Comparison of ENCODE assay signal across 12 cellular contexts in the genomic region with DNA sequence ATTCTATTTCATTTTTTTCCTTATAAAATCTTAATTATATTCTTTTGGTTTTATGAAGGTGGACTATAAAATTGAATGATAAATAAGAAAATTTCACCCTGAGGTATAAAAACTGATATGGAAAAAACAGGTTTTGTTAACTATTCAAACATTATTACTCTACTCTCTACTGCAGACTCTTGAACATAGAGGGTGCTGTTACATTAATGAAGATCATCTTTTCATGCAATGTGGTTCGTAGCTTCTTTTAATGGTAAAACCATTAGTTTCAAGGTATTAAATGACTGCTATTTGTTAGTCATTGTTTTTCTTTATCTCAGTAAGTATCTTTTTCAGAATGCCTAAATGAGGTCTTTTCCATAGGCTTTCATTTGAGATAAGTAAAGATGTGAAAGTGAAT.
DNase-seq lines count a peak whose midpoint lies in the region; ATAC-seq, FAIRE-seq and TF ChIP-seq lines count a peak whose summit lies in the region.
"Had no signal": no experiment of that assay in that cellular context is flagged by ENCODE, and none has a peak within 500 bp of the region (broad histone marks: within the 10 kb centered on the region; RNA-seq: fewer than 3 reads in every experiment).

No MANE protein-coding gene starts in this region.

- DNase-seq in D721Med (ENCODE audit: insufficient read length, low spot score) (no peak), K562 (ENCODE audit: extremely low read depth in 1 of 4, low spot score in 3 of 4) (peak in 1 of 4 experiments; percentile 13), left kidney (ENCODE audit: low read depth, low spot score) (peak; percentile 4), hypothalamus (lab: John Stamatoyannopoulos, UW) (no peak), colonic mucosa (no peak)
- DNase-seq in stimulated activated effector memory CD8-positive, alpha-beta T cell treated with anti-CD3 and anti-CD28 coated beads, Interleukin-12 subunit alpha, Interleukin-12 subunit beta, amount 100 ng/mL, for 72 hours (ENCODE audit: low spot score in 2 of 2), result no peak
- DNase-seq: NCI-H510A had no signal

- TF ChIP-seq CTCF in D721Med (IDR thresholded peaks at IDR 0.05; ENCODE audit: insufficient read depth, missing control alignments) (peak; percentile 15), Loucy (conservative IDR thresholded peaks at IDR 0.05; ENCODE audit: low read length) (peak; percentile 65), K562 (IDR thresholded peaks at IDR 0.05 in 2 of 3, conservative IDR thresholded peaks at IDR 0.05 in 1 of 3; ENCODE audit: insufficient read depth in 2 of 3, low read depth in 1 of 3, low read length in 3 of 3) (peak in 2 of 3 experiments; percentile 5 to 58; a peak in 3 of 6 replicates), colonic mucosa (IDR thresholded peaks at IDR 0.05) (no peak)

- peak; percentile 83 for ATAC-seq in K562
- ATAC-seq in stimulated activated effector memory CD8-positive, alpha-beta T cell treated with anti-CD3 and anti-CD28 coated beads, Interleukin-12 subunit alpha, Interleukin-12 subunit beta, amount 100 ng/mL, for 72 hours, result no peak
- ATAC-seq in GM18873 (IDR thresholded peaks at IDR 0.05; ENCODE audit: low FRiP score, unreplicated experiment), result no peak

- intact Hi-C loops in K562 (cut with micrococcal nuclease), result loop anchor here (1.0 to 10.0 kb wide), 3 partner anchors 151 to 1899 kb away; no protein-coding TSS in a partner anchor
- intact Hi-C loops in colonic mucosa (cut with DNase I), result no loop called here

- POLR2A ChIA-PET in K562 (lab: Yijun Ruan, JAX), result no interaction called here

- no peak overlapping the region for H2AFZ ChIP-seq in Loucy (ENCODE audit: low read length)
- H2AFZ ChIP-seq in K562 (ENCODE audit: low read depth, low read length), result no peak overlapping the region

- H3K4me2 ChIP-seq in Loucy (ENCODE audit: low read depth, low read length, poor library complexity, severe bottlenecking) (no peak overlapping the region), K562 (ENCODE audit: insufficient read depth, low read length) (no peak overlapping the region)

- H3K9me3 ChIP-seq in Loucy (ENCODE audit: insufficient read depth, low read depth, low read length) (no peaks in the 10 kb centered on the region), K562 (replicated peaks; ENCODE audit: control insufficient read depth, insufficient read depth, low read depth, low read length) (no peaks in the 10 kb centered on the region), colonic mucosa (no peaks in the 10 kb centered on the region)

- no peak overlapping the region for H3K4me3 ChIP-seq in Loucy (ENCODE audit: low read length, poor library complexity, severe bottlenecking)
- no peak overlapping the region for H3K4me3 ChIP-seq in K562
- H3K4me3 ChIP-seq in colonic mucosa, result no peak overlapping the region

- no peaks in the 10 kb centered on the region for H3K4me1 Mint-ChIP-seq in stimulated activated effector memory CD8-positive, alpha-beta T cell treated with anti-CD3 and anti-CD28 coated beads, Interleukin-12 subunit alpha, Interleukin-12 subunit beta, amount 100 ng/mL, for 72 hours

- H3K27ac ChIP-seq in K562 (ENCODE audit: extremely low read depth, low read depth, low read length), result no peak overlapping the region
- no peak overlapping the region for H3K27ac ChIP-seq in colonic mucosa

- TF ChIP-seq EP300 in K562 (IDR thresholded peaks at IDR 0.05; ENCODE audit: low read length), result no peak

- no peaks in the 10 kb centered on the region for H3K9me1 ChIP-seq in K562 (ENCODE audit: control insufficient read depth, insufficient read depth, low read length)

- in situ Hi-C loops in K562 (cut with MboI), result no loop called here

- H3K9ac ChIP-seq in Loucy (ENCODE audit: low read depth, low read length, poor library complexity, severe bottlenecking) (no peak overlapping the region), K562 (ENCODE audit: insufficient read depth in 1 of 2, low read depth in 2 of 2, low read length in 2 of 2) (no peak overlapping the region), colonic mucosa (ENCODE audit: low read depth in 2 of 2, low read length in 2 of 2) (no peak overlapping the region)

- no peaks in the 10 kb centered on the region for H3K9me2 ChIP-seq in Loucy (replicated peaks; ENCODE audit: low read depth, low read length)

- H3K36me3 ChIP-seq in Loucy (ENCODE audit: insufficient read depth, low read length) (no peaks in the 10 kb centered on the region), K562 (ENCODE audit: control insufficient read depth, insufficient read depth, low read length) (no peaks in the 10 kb centered on the region), colonic mucosa (no peaks in the 10 kb centered on the region)

- H3K4me1 ChIP-seq in Loucy (ENCODE audit: insufficient read depth, low read length, poor library complexity, severe bottlenecking) (no peaks in the 10 kb centered on the region), K562 (replicated peaks in 1 of 2; ENCODE audit: control insufficient read depth in 2 of 2, insufficient read depth in 2 of 2, low read length in 2 of 2) (no peaks in the 10 kb centered on the region), colonic mucosa (no peaks in the 10 kb centered on the region)

- CTCF ChIA-PET in K562 (lab: Yijun Ruan, JAX; ENCODE audit: low intra/inter-chr PET ratio), result no interaction called here

- peaks cover 11% of the 10 kb centered on the region for H3K9me3 Mint-ChIP-seq in stimulated activated effector memory CD8-positive, alpha-beta T cell treated with anti-CD3 and anti-CD28 coated beads, Interleukin-12 subunit alpha, Interleukin-12 subunit beta, amount 100 ng/mL, for 72 hours

- no peak for FAIRE-seq in D721Med (lab: Jason Lieb, UNC)
- peak; percentile 54 for FAIRE-seq in K562 (lab: Jason Lieb, UNC)
- FAIRE-seq: GM18507, keratinocyte had no signal

- H3F3A ChIP-seq in Loucy (ENCODE audit: low read depth), result no peaks in the 10 kb centered on the region

- H3K27ac Mint-ChIP-seq in stimulated activated effector memory CD8-positive, alpha-beta T cell treated with anti-CD3 and anti-CD28 coated beads, Interleukin-12 subunit alpha, Interleukin-12 subunit beta, amount 100 ng/mL, for 72 hours, result no peak overlapping the region
- H3K27ac Mint-ChIP-seq: activated naive CD8-positive, alpha-beta T cell had no signal

- no peak overlapping the region for H3K4me3 Mint-ChIP-seq in stimulated activated effector memory CD8-positive, alpha-beta T cell treated with anti-CD3 and anti-CD28 coated beads, Interleukin-12 subunit alpha, Interleukin-12 subunit beta, amount 100 ng/mL, for 72 hours
- H3K4me3 Mint-ChIP-seq: activated naive CD8-positive, alpha-beta T cell had no signal

- H3K79me2 ChIP-seq in Loucy (ENCODE audit: insufficient read depth, low read length) (no peaks in the 10 kb centered on the region), K562 (ENCODE audit: control insufficient read depth, insufficient read depth, low read length) (no peaks in the 10 kb centered on the region)

- peak; percentile 62 to 72 for TF ChIP-seq RAD21 in K562 (CRISPR knock-in tag; conservative IDR thresholded peaks at IDR 0.05 in 1 of 2, IDR thresholded peaks at IDR 0.05 in 1 of 2)

- WGBS in K562 (ENCODE audit: insufficient coverage, low coverage, missing lambda C conversion rate), result 10% methylated on average over 1 of the region's 1 CpG

- TF ChIP-seq POLR2A in K562 (conservative IDR thresholded peaks at IDR 0.05), result no peak

- H3K27me3 ChIP-seq in Loucy (ENCODE audit: insufficient read depth, low read length, poor library complexity, severe bottlenecking) (no peaks in the 10 kb centered on the region), K562 (ENCODE audit: control insufficient read depth in 2 of 2, insufficient read depth in 2 of 2, low read length in 2 of 2) (no peaks in the 10 kb centered on the region), colonic mucosa (no peaks in the 10 kb centered on the region)

- BruUV-seq in K562 (replicated peaks; lab: Mats Ljungman, UMichigan), result no TSS peak

- H3K36me3 Mint-ChIP-seq in stimulated activated effector memory CD8-positive, alpha-beta T cell treated with anti-CD3 and anti-CD28 coated beads, Interleukin-12 subunit alpha, Interleukin-12 subunit beta, amount 100 ng/mL, for 72 hours, result no peaks in the 10 kb centered on the region
- H3K36me3 Mint-ChIP-seq: activated naive CD8-positive, alpha-beta T cell had no signal

- H4K20me1 ChIP-seq in Loucy (ENCODE audit: insufficient read depth, low read length, poor library complexity, severe bottlenecking) (no peaks in the 10 kb centered on the region), K562 (replicated peaks; ENCODE audit: control insufficient read depth, insufficient read depth, low read length) (no peaks in the 10 kb centered on the region)

TF ChIP-seq in K562, 482 proteins besides CTCF, POLR2A, EP300 and RAD21 (continues in another document):
- no peak for TF ChIP-seq MLLT1 (IDR thresholded peaks at IDR 0.05)
- 0 out of 2 replicates have a peak, but pooled peaks have one; percentile 19 for TF ChIP-seq SMC3 (conservative IDR thresholded peaks at IDR 0.05; ENCODE audit: insufficient read depth, low read depth, low read length)
- no peak for TF ChIP-seq TCF7L2 (IDR thresholded peaks at IDR 0.05; ENCODE audit: low read depth, low read length)
